Comparison of ENCODE assay signal across 1 cellular context in the genomic region with DNA sequence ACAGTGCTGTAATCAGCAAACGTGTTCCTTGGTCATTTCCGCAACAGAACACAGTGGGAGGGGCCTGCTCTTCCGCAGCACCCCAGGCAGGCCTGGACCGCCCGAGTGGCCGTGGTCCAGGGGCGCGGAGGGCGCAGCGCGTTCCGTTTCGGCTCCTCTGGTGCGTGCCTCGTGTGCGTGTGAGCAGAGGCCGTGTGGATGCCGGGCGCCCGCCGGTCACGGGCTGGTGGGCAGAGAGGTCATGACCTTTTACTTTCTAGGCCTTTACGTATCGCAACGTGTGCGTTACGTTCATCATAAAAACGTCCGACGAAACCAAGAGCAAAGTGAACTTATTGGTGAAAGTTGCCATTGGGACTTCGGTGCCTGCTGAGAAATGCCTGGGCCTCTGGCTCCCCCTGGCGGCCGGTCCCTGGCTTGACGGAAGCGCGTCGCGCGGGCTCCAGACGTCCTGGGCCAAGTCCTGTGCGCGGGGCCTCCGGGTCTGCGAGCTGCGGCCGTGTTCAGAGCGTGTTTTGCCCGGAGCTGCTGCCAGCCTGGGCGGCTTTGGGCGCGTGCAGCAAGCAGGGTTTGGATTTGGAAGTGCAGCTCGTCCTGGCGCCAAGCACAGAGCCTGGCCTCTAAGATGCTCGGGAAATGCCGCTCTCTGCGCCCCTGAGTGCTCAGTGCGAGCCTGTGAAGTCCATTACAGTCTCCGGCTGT.
A peak's percentile ranks its signal among the peaks of the same experiment; 100 is the strongest.
TF ChIP-seq lines count a peak whose summit lies in the region.

No MANE protein-coding gene starts in this region.

TF ChIP-seq in HepG2, 621 proteins besides CTCF, POLR2A, EP300 and RAD21 (continued from another document and continues in another):
- TF ChIP-seq, protein P1, sequence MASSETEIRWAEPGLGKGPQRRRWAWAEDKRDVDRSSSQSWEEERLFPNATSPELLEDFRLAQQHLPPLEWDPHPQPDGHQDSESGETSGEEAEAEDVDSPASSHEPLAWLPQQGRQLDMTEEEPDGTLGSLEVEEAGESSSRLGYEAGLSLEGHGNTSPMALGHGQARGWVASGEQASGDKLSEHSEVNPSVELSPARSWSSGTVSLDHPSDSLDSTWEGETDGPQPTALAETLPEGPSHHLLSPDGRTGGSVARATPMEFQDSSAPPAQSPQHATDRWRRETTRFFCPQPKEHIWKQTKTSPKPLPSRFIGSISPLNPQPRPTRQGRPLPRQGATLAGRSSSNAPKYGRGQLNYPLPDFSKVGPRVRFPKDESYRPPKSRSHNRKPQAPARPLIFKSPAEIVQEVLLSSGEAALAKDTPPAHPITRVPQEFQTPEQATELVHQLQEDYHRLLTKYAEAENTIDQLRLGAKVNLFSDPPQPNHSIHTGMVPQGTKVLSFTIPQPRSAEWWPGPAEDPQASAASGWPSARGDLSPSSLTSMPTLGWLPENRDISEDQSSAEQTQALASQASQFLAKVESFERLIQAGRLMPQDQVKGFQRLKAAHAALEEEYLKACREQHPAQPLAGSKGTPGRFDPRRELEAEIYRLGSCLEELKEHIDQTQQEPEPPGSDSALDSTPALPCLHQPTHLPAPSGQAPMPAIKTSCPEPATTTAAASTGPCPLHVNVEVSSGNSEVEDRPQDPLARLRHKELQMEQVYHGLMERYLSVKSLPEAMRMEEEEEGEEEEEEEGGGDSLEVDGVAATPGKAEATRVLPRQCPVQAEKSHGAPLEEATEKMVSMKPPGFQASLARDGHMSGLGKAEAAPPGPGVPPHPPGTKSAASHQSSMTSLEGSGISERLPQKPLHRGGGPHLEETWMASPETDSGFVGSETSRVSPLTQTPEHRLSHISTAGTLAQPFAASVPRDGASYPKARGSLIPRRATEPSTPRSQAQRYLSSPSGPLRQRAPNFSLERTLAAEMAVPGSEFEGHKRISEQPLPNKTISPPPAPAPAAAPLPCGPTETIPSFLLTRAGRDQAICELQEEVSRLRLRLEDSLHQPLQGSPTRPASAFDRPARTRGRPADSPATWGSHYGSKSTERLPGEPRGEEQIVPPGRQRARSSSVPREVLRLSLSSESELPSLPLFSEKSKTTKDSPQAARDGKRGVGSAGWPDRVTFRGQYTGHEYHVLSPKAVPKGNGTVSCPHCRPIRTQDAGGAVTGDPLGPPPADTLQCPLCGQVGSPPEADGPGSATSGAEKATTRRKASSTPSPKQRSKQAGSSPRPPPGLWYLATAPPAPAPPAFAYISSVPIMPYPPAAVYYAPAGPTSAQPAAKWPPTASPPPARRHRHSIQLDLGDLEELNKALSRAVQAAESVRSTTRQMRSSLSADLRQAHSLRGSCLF (CRISPR knock-in tag; IDR thresholded peaks at IDR 0.05; ENCODE audit: borderline replicate concordance): no peak
- TF ChIP-seq, protein P2, sequence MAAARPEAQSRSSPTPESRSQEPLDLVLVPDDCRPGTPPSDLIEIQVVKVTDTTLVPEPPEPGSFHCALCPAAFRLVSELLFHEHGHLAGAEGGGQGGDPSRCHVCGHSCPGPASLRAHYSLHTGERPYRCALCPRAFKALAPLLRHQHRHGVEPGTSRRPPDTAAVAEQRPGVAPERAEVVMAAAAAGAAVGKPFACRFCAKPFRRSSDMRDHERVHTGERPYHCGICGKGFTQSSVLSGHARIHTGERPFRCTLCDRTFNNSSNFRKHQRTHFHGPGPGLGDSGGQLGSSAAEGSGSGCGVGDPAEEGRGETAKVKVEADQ (CRISPR knock-in tag; IDR thresholded peaks at IDR 0.05; ENCODE audit: borderline replicate concordance): peak; percentile 72; the same call in 1 of the 2 replicates
- TF ChIP-seq, protein P3, sequence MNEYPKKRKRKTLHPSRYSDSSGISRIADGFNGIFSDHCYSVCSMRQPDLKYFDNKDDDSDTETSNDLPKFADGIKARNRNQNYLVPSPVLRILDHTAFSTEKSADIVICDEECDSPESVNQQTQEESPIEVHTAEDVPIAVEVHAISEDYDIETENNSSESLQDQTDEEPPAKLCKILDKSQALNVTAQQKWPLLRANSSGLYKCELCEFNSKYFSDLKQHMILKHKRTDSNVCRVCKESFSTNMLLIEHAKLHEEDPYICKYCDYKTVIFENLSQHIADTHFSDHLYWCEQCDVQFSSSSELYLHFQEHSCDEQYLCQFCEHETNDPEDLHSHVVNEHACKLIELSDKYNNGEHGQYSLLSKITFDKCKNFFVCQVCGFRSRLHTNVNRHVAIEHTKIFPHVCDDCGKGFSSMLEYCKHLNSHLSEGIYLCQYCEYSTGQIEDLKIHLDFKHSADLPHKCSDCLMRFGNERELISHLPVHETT (CRISPR knock-in tag; conservative IDR thresholded peaks at IDR 0.05): no peak
- TF ChIP-seq, protein P4, sequence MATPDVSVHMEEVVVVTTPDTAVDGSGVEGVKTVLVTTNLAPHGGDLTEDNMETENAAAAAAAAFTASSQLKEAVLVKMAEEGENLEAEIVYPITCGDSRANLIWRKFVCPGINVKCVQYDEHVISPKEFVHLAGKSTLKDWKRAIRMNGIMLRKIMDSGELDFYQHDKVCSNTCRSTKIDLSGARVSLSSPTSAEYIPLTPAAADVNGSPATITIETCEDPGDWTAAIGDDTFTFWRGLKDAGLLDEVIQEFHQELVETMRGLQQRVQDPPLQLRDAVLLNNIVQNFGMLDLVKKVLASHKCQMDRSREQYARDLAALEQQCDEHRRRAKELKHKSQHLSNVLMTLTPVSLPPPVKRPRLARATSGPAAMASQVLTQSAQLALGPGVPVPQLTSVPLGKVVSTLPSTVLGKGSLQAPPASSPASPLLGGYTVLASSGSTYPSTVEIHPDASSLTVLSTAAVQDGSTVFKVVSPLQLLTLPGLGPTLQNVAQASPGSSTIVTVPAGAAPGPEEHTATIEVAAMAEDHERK (CRISPR knock-in tag; IDR thresholded peaks at IDR 0.05; ENCODE audit: low read depth): no peak
- TF ChIP-seq PHF20 (CRISPR knock-in tag; IDR thresholded peaks at IDR 0.05): no peak
- no peak for TF ChIP-seq RAD51 (IDR thresholded peaks at IDR 0.05; ENCODE audit: borderline replicate concordance)
- TF ChIP-seq TBX2 (CRISPR knock-in tag; IDR thresholded peaks at IDR 0.05; ENCODE audit: borderline replicate concordance): peak; percentile 63; the same call in 1 of the 2 replicates
- peak; percentile 29; the same call in 1 of the 2 replicates for TF ChIP-seq HDAC2 (CRISPR knock-in tag; IDR thresholded peaks at IDR 0.05)
- peak; percentile 93 for TF ChIP-seq ZNF317 (CRISPR knock-in tag; IDR thresholded peaks at IDR 0.05)
- no peak for TF ChIP-seq ZBTB20 (CRISPR knock-in tag; IDR thresholded peaks at IDR 0.05; ENCODE audit: borderline replicate concordance, low read depth)
- TF ChIP-seq, protein P5, sequence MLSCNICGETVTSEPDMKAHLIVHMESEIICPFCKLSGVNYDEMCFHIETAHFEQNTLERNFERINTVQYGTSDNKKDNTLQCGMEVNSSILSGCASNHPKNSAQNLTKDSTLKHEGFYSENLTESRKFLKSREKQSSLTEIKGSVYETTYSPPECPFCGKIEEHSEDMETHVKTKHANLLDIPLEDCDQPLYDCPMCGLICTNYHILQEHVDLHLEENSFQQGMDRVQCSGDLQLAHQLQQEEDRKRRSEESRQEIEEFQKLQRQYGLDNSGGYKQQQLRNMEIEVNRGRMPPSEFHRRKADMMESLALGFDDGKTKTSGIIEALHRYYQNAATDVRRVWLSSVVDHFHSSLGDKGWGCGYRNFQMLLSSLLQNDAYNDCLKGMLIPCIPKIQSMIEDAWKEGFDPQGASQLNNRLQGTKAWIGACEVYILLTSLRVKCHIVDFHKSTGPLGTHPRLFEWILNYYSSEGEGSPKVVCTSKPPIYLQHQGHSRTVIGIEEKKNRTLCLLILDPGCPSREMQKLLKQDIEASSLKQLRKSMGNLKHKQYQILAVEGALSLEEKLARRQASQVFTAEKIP (CRISPR knock-in tag; IDR thresholded peaks at IDR 0.05; ENCODE audit: borderline replicate concordance): no peak
- TF ChIP-seq ZC3H13 (CRISPR knock-in tag; IDR thresholded peaks at IDR 0.05): 0 out of 2 replicates have a peak, but pooled peaks have one; percentile 44
- TF ChIP-seq ZNF296 (CRISPR knock-in tag; conservative IDR thresholded peaks at IDR 0.05): no peak
- TF ChIP-seq KDM5A (IDR thresholded peaks at IDR 0.05; ENCODE audit: borderline replicate concordance, low read length): no peak
- no peak for TF ChIP-seq JUND (CRISPR knock-in tag; IDR thresholded peaks at IDR 0.05)
- TF ChIP-seq, protein P6, sequence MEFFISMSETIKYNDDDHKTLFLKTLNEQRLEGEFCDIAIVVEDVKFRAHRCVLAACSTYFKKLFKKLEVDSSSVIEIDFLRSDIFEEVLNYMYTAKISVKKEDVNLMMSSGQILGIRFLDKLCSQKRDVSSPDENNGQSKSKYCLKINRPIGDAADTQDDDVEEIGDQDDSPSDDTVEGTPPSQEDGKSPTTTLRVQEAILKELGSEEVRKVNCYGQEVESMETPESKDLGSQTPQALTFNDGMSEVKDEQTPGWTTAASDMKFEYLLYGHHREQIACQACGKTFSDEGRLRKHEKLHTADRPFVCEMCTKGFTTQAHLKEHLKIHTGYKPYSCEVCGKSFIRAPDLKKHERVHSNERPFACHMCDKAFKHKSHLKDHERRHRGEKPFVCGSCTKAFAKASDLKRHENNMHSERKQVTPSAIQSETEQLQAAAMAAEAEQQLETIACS (CRISPR knock-in tag; IDR thresholded peaks at IDR 0.05): no peak
- no peak for TF ChIP-seq TOPORS (CRISPR knock-in tag; IDR thresholded peaks at IDR 0.05)
- no peak for TF ChIP-seq ZNF329 (CRISPR knock-in tag; IDR thresholded peaks at IDR 0.05; ENCODE audit: low read depth)
- TF ChIP-seq, protein P7, sequence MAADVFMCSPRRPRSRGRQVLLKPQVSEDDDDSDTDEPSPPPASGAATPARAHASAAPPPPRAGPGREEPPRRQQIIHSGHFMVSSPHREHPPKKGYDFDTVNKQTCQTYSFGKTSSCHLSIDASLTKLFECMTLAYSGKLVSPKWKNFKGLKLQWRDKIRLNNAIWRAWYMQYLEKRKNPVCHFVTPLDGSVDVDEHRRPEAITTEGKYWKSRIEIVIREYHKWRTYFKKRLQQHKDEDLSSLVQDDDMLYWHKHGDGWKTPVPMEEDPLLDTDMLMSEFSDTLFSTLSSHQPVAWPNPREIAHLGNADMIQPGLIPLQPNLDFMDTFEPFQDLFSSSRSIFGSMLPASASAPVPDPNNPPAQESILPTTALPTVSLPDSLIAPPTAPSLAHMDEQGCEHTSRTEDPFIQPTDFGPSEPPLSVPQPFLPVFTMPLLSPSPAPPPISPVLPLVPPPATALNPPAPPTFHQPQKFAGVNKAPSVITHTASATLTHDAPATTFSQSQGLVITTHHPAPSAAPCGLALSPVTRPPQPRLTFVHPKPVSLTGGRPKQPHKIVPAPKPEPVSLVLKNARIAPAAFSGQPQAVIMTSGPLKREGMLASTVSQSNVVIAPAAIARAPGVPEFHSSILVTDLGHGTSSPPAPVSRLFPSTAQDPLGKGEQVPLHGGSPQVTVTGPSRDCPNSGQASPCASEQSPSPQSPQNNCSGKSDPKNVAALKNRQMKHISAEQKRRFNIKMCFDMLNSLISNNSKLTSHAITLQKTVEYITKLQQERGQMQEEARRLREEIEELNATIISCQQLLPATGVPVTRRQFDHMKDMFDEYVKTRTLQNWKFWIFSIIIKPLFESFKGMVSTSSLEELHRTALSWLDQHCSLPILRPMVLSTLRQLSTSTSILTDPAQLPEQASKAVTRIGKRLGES (CRISPR knock-in tag; IDR thresholded peaks at IDR 0.05; ENCODE audit: borderline replicate concordance): no peak
- TF ChIP-seq PPARG (CRISPR knock-in tag; conservative IDR thresholded peaks at IDR 0.05): 0 out of 2 replicates have a peak, but pooled peaks have one; percentile 38
- TF ChIP-seq NFYB (CRISPR knock-in tag; IDR thresholded peaks at IDR 0.05): peak; percentile 19; the same call in 1 of the 2 replicates
- no peak for TF ChIP-seq CAMTA2 (CRISPR knock-in tag; IDR thresholded peaks at IDR 0.05; ENCODE audit: borderline replicate concordance)
- no peak for TF ChIP-seq HOXA7 (CRISPR knock-in tag; IDR thresholded peaks at IDR 0.05)
- TF ChIP-seq ZFP36 (IDR thresholded peaks at IDR 0.05; ENCODE audit: borderline replicate concordance, low read depth, low read length, partially characterized antibody): no peak
- no peak for TF ChIP-seq ZFYVE20 (CRISPR knock-in tag; IDR thresholded peaks at IDR 0.05; ENCODE audit: borderline replicate concordance, low read depth)
- TF ChIP-seq ZNF101 (CRISPR knock-in tag; IDR thresholded peaks at IDR 0.05; ENCODE audit: borderline replicate concordance, low read depth): no peak
- TF ChIP-seq ZNF432 (CRISPR knock-in tag; IDR thresholded peaks at IDR 0.05; ENCODE audit: borderline replicate concordance): no peak
- TF ChIP-seq HMGA1 (CRISPR knock-in tag; conservative IDR thresholded peaks at IDR 0.05): no peak
- TF ChIP-seq STAG1 (CRISPR knock-in tag; IDR thresholded peaks at IDR 0.05): peak; percentile 99
- TF ChIP-seq, protein P8, sequence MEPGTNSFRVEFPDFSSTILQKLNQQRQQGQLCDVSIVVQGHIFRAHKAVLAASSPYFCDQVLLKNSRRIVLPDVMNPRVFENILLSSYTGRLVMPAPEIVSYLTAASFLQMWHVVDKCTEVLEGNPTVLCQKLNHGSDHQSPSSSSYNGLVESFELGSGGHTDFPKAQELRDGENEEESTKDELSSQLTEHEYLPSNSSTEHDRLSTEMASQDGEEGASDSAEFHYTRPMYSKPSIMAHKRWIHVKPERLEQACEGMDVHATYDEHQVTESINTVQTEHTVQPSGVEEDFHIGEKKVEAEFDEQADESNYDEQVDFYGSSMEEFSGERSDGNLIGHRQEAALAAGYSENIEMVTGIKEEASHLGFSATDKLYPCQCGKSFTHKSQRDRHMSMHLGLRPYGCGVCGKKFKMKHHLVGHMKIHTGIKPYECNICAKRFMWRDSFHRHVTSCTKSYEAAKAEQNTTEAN (CRISPR knock-in tag; conservative IDR thresholded peaks at IDR 0.05): peak; percentile 72
- TF ChIP-seq RORA (CRISPR knock-in tag; IDR thresholded peaks at IDR 0.05): no peak
- TF ChIP-seq, protein P9, sequence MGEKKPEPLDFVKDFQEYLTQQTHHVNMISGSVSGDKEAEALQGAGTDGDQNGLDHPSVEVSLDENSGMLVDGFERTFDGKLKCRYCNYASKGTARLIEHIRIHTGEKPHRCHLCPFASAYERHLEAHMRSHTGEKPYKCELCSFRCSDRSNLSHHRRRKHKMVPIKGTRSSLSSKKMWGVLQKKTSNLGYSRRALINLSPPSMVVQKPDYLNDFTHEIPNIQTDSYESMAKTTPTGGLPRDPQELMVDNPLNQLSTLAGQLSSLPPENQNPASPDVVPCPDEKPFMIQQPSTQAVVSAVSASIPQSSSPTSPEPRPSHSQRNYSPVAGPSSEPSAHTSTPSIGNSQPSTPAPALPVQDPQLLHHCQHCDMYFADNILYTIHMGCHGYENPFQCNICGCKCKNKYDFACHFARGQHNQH (CRISPR knock-in tag; IDR thresholded peaks at IDR 0.05): peak; percentile 67; the same call in 1 of the 2 replicates
- no peak for TF ChIP-seq ATRX (CRISPR knock-in tag; IDR thresholded peaks at IDR 0.05; ENCODE audit: borderline replicate concordance)
- TF ChIP-seq GATA4 (IDR thresholded peaks at IDR 0.05; ENCODE audit: borderline replicate concordance, low read depth): no peak
- TF ChIP-seq ZNF33B (CRISPR knock-in tag; IDR thresholded peaks at IDR 0.05): peak; percentile 44; the same call in 1 of the 2 replicates
- peak; percentile 32; the same call in 1 of the 2 replicates for TF ChIP-seq FOXJ3 (CRISPR knock-in tag; IDR thresholded peaks at IDR 0.05; ENCODE audit: borderline replicate concordance)
- no peak for TF ChIP-seq CEBPG (CRISPR knock-in tag; IDR thresholded peaks at IDR 0.05)
